Comparison of ENCODE assay signal across 18 cellular contexts in the genomic region with DNA sequence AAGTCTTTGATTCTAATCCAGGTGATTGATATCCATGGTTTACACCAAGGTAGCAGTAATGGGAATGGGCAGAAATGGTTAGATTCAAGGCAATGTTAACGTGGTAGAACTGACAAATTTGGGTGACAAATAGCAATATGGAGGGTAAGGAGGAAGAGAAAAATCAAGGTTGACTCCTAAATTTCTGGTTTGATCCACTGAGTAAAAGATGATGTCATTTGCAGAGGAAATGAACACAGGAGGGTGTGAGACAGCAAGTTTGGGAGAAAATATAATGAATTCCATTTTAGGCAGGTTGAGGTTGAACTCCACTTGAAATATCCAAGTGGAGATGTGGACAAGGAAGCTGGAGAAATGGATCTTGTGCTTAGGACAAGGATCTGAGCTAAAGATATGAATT.
DNase-seq lines count a peak whose midpoint lies in the region; ATAC-seq, FAIRE-seq and TF ChIP-seq lines count a peak whose summit lies in the region.
"Had no signal": no experiment of that assay in that cellular context is flagged by ENCODE, and none has a peak within 500 bp of the region (broad histone marks: within the 10 kb centered on the region; RNA-seq: fewer than 3 reads in every experiment).

No MANE protein-coding gene starts in this region.

- FAIRE-seq in HepG2 (lab: Jason Lieb, UNC) = no peak
- FAIRE-seq: A204.1 had no signal

- no peak for DNase-seq in HepG2 (ENCODE audit: low spot score)
- DNase-seq in right lobe of liver = no peak
- DNase-seq in caudate nucleus (lab: John Stamatoyannopoulos, UW) = no peak
- DNase-seq in NCI-H748 (lab: John Stamatoyannopoulos, UW; ENCODE audit: unreplicated experiment) = no peak
- no peak for DNase-seq in HT-29 (ENCODE audit: low spot score)
- DNase-seq in 8988T = no peak
- DNase-seq: DMS79 treated with DMSO at 0.1 percent for 48 hours, Kasumi-1, NCI-H187, NCI-H748 treated with DMSO at 0.1 percent for 48 hours, OCI-M1, RPMI8226 had no signal

- no peaks in the 10 kb centered on the region for H4K20me1 ChIP-seq in HepG2 (ENCODE audit: insufficient read depth, low read length)

- POLR2A ChIA-PET in HepG2 (lab: Yijun Ruan, JAX) = no interaction called here

- no peaks in the 10 kb centered on the region for H3K79me2 ChIP-seq in HepG2 (ENCODE audit: insufficient read depth, low read length)

- H3K27ac ChIP-seq in HepG2 (ENCODE audit: extremely low read length, insufficient read depth, low read length) = no peak overlapping the region
- H3K27ac ChIP-seq in right lobe of liver = no peak overlapping the region
- peak overlapping the region; percentile 14 for H3K27ac ChIP-seq in caudate nucleus (ENCODE audit: low read depth, low read length)
- peak overlapping the region; percentile 15 for H3K27ac ChIP-seq in rectal smooth muscle tissue (ENCODE audit: low read depth, low read length)
- H3K27ac ChIP-seq: SJSA1 had no signal

- TF ChIP-seq CTCF in HepG2 (CRISPR knock-in tag; IDR thresholded peaks at IDR 0.05) = no peak
- no peak for TF ChIP-seq CTCF in right lobe of liver (IDR thresholded peaks at IDR 0.05)

- no TSS peak for BruUV-seq in HepG2 (replicated peaks; lab: Mats Ljungman, UMichigan)

- no peak overlapping the region for H3K9ac ChIP-seq in HepG2 (ENCODE audit: insufficient read depth, low read depth, low read length)
- H3K9ac ChIP-seq in rectal smooth muscle tissue (ENCODE audit: low read length) = no peak overlapping the region

- 5% methylated on average over 1 of the region's 1 CpG for WGBS in HepG2 (ENCODE audit: low lambda C conversion rate)
- WGBS in right lobe of liver (ENCODE audit: insufficient coverage, low coverage, low lambda C conversion rate, missing lambda C conversion rate) = 14% methylated on average over 1 of the region's 1 CpG

- in situ Hi-C loops in HepG2 (cut with HindIII; ENCODE audit: extremely low pct_ligation_motif_present, low pct_unique_long_range_greater_than_20kb) = no loop called here

- H3K4me3 ChIP-seq in HepG2 (replicated peaks in 1 of 3; ENCODE audit: insufficient read depth in 1 of 3, low read depth in 2 of 3, low read length in 3 of 3) = no peak overlapping the region
- no peak overlapping the region for H3K4me3 ChIP-seq in right lobe of liver
- H3K4me3 ChIP-seq in rectal smooth muscle tissue (ENCODE audit: low read length) = no peak overlapping the region
- H3K4me3 ChIP-seq: GM23338, SJSA1 had no signal

- H3K9me3 ChIP-seq in HepG2 (ENCODE audit: low read length) = no peaks in the 10 kb centered on the region
- no peaks in the 10 kb centered on the region for H3K9me3 ChIP-seq in right lobe of liver
- H3K9me3 ChIP-seq: SJSA1 had no signal

- ATAC-seq in HepG2 = no peak
- no peak for ATAC-seq in right lobe of liver
- no peak for ATAC-seq in HG02759 (IDR thresholded peaks at IDR 0.05; ENCODE audit: unreplicated experiment)
- ATAC-seq: GM23338, HCT116 had no signal

- H3K36me3 ChIP-seq in HepG2 (replicated peaks in 1 of 2; ENCODE audit: control insufficient read depth in 1 of 2, insufficient read depth in 2 of 2, low read length in 2 of 2) (no peaks in the 10 kb centered on the region), right lobe of liver (no peaks in the 10 kb centered on the region), rectal smooth muscle tissue (ENCODE audit: control insufficient read depth, insufficient read depth, low read length) (no peaks in the 10 kb centered on the region)
- H3K36me3 ChIP-seq: SJSA1 had no signal

- H3K4me1 ChIP-seq in HepG2 (ENCODE audit: insufficient read depth, low read length) = no peaks in the 10 kb centered on the region
- H3K4me1 ChIP-seq in right lobe of liver = peaks cover 0 to 7% (median 0%) of the 10 kb centered on the region in 4 donors
- peaks cover 2% of the 10 kb centered on the region for H3K4me1 ChIP-seq in rectal smooth muscle tissue (ENCODE audit: control insufficient read depth, insufficient read depth, low read length)

- H3K27me3 ChIP-seq in HepG2 (ENCODE audit: control insufficient read depth in 1 of 2, insufficient read depth in 2 of 2, low read length in 2 of 2) (no peaks in the 10 kb centered on the region), right lobe of liver (no peaks in the 10 kb centered on the region), rectal smooth muscle tissue (ENCODE audit: control insufficient read depth, insufficient read depth, low read length) (no peaks in the 10 kb centered on the region)
- H3K27me3 ChIP-seq: SJSA1 had no signal

- intact Hi-C loops in HepG2 (cut with micrococcal nuclease; ENCODE audit: unreplicated experiment) = no loop called here
- intact Hi-C loops in right lobe of liver (cut with DNase I) = no loop called here

- TF ChIP-seq EP300 in HepG2 (IDR thresholded peaks at IDR 0.05; ENCODE audit: low read depth in 2 of 2, low read length in 2 of 2) = no peak
- TF ChIP-seq EP300 in HepG2 (CRISPR knock-in tag; IDR thresholded peaks at IDR 0.05; ENCODE audit: borderline replicate concordance) = no peak

- TF ChIP-seq POLR2A in HepG2 (IDR thresholded peaks at IDR 0.05; ENCODE audit: insufficient read depth in 1 of 2, low read depth in 2 of 2, low read length in 2 of 2) = no peak
- no peak for TF ChIP-seq POLR2A in right lobe of liver (IDR thresholded peaks at IDR 0.05)

- TF ChIP-seq RAD21 in HepG2 (CRISPR knock-in tag; IDR thresholded peaks at IDR 0.05) = no peak

- CTCF ChIA-PET in HepG2 (lab: Yijun Ruan, JAX; ENCODE audit: low intra/inter-chr PET ratio, low total read pairs) = no interaction called here

- no peak overlapping the region for H2AFZ ChIP-seq in HepG2 (ENCODE audit: low read length)

- H3K4me2 ChIP-seq in HepG2 (ENCODE audit: low read depth, low read length) = no peak overlapping the region

TF ChIP-seq in HepG2, 621 proteins besides CTCF, POLR2A, EP300 and RAD21:
- no peak for TF ChIP-seq PHF8 (CRISPR knock-in tag; IDR thresholded peaks at IDR 0.05)
- TF ChIP-seq ATF7 (IDR thresholded peaks at IDR 0.05) = peak; percentile 84
- no peak for TF ChIP-seq ATF7 (CRISPR knock-in tag; IDR thresholded peaks at IDR 0.05)
- TF ChIP-seq LCORL (IDR thresholded peaks at IDR 0.05) = no peak
- TF ChIP-seq LCORL (CRISPR knock-in tag; IDR thresholded peaks at IDR 0.05) = no peak
TF ChIP-seq in HepG2: peak in this region for 1.

Comparison
In these comparisons a context has a peak if more than half of its experiments do, and no peak if none do; other contexts are left out.
1. H3K27ac ChIP-seq: peak in caudate nucleus (single experiment) and rectal smooth muscle tissue (single experiment); none in HepG2 (single experiment) and right lobe of liver (0 of 3).